Comparison of ENCODE assay signal across 8 cellular contexts in genomic region chr12:110613771-110614684, GRCh38. TPM values are rescaled to one million over a fixed set of nuclear protein-coding genes. Genes with fewer than 3 reads are reported as not detected.
DNase-seq lines count a peak whose midpoint lies in the region; ATAC-seq and TF ChIP-seq lines count a peak whose summit lies in the region.

TCTN1 (plus strand) TSS chr12:110614129; CDS start chr12:110614183, 54 bp downstream.

- H3K9me3 Mint-ChIP-seq in CD14-positive monocyte, result no peaks in the 10 kb centered on the region

- H3K36me3 ChIP-seq in left lung, result no peaks in the 10 kb centered on the region

- H3K27ac ChIP-seq in left lung, result peak within 1 kb of the TSS; percentile 71 to 79

- no peak for TF ChIP-seq CTCF in CD14-positive monocyte (IDR thresholded peaks at IDR 0.05)
- no peak for TF ChIP-seq CTCF in left lung (IDR thresholded peaks at IDR 0.05)

- H3K36me3 Mint-ChIP-seq in CD14-positive monocyte, result peaks cover 0 to 3% of the 10 kb centered on the region in 2 donors

- H3K27ac Mint-ChIP-seq in CD14-positive monocyte, result peak within 1 kb of the TSS; percentile 81 to 95 (median 89)

- peaks cover 4 to 15% of the 10 kb centered on the region in 2 donors for H3K4me1 ChIP-seq in left lung

- peaks cover 5% of the 10 kb centered on the region for H3K4me1 Mint-ChIP-seq in CD14-positive monocyte

- no peaks in the 10 kb centered on the region for H3K9me3 ChIP-seq in left lung

- intact Hi-C loops in CD14-positive monocyte (cut with micrococcal nuclease), result no loop called here
- intact Hi-C loops in left lung (cut with DNase I), result no loop called here

- H3K4me3 Mint-ChIP-seq in CD14-positive monocyte, result peak within 1 kb of the TSS; percentile 83 to 91

- H3K27me3 Mint-ChIP-seq in CD14-positive monocyte (ENCODE audit: low read depth in 3 of 3), result peaks cover 0 to 4% (median 0%) of the 10 kb centered on the region in 3 donors

- DNase-seq in CD14-positive monocyte (ENCODE audit: low spot score) (peak; percentile 96), NCI-H748 treated with DMSO at 0.1 percent for 48 hours (lab: John Stamatoyannopoulos, UW) (peak; percentile 91), dermis blood vessel endothelial cell (peak; percentile 95), left lung (peak; percentile 99 to 100)
- peak; percentile 99 for DNase-seq in activated CD4-positive, alpha-beta T cell treated with anti-CD3 and anti-CD28 coated beads, Interleukin-2, amount 50 U/mL, for 48 hours
- peak; percentile 94 for DNase-seq in stimulated activated CD4-positive, alpha-beta T cell treated with anti-CD3 and anti-CD28 coated beads, Interleukin-2, amount 100 ng/mL, for 4 hours (ENCODE audit: low read depth)

- peak within 1 kb of the TSS; percentile 56 to 63 for H3K4me3 ChIP-seq in left lung

- ATAC-seq in GM19395 (IDR thresholded peaks at IDR 0.05; ENCODE audit: unreplicated experiment), result peak; percentile 89
- ATAC-seq in HG03565 (IDR thresholded peaks at IDR 0.05; ENCODE audit: unreplicated experiment), result peak; percentile 84
- ATAC-seq in left lung, result peak; percentile 100

- H3K27me3 ChIP-seq in left lung, result no peaks in the 10 kb centered on the region

RNA-seq across cellular contexts. Expression of gene TCTN1, which starts in this region (rescaled TPM):
- 1 to 10 TPM; 4.5 to 6.1 TPM for polyA plus RNA-seq in CD14-positive monocyte
- total RNA-seq in dermis blood vessel endothelial cell (7.9 and 9.9 TPM in 2 replicates), left lung (10 to 100 TPM; 34.1 to 44.5 TPM)

Comparison
In these comparisons a context has a peak if more than half of its experiments do, and no peak if none do; other contexts are left out.
1. Peak in every context shown above with its lines: DNase-seq, ATAC-seq, H3K4me3 ChIP-seq and H3K27ac ChIP-seq.